8 cellular contexts compared by ENCODE assay signal in genomic region chr5:123421773-123422172, GRCh38. TPM values are rescaled to one million over a fixed set of nuclear protein-coding genes. Genes with fewer than 3 reads are reported as not detected.
DNase-seq lines count a peak whose midpoint lies in the region; ATAC-seq and TF ChIP-seq lines count a peak whose summit lies in the region.

No MANE protein-coding gene starts in this region.

- H3K27ac Mint-ChIP-seq in naive thymus-derived CD4-positive, alpha-beta T cell: no peak overlapping the region
- no peak overlapping the region for H3K27ac Mint-ChIP-seq in activated naive CD8-positive, alpha-beta T cell treated with anti-CD3 and anti-CD28 coated beads, Interleukin-2, amount 50 U/mL, for 24 hours

- H3K9me3 ChIP-seq in IMR-90 (ENCODE audit: control insufficient read depth, insufficient read depth, low read length) (no peaks in the 10 kb centered on the region), ectodermal cell (ENCODE audit: control insufficient read depth, low read length) (no peaks in the 10 kb centered on the region)
- no peaks in the 10 kb centered on the region for H3K9me3 ChIP-seq in naive thymus-derived CD4-positive, alpha-beta T cell (ENCODE audit: control insufficient read depth in 2 of 3, low read length in 3 of 3)

- peak overlapping the region; percentile 63; the same call in 1 of the 2 replicates for H3K9ac ChIP-seq in IMR-90 (ENCODE audit: low read depth, low read length)

- H3K56ac ChIP-seq in IMR-90 (ENCODE audit: extremely low read depth, insufficient read depth, low read length): no peak overlapping the region

- no peak overlapping the region for H3K4me3 Mint-ChIP-seq in naive thymus-derived CD4-positive, alpha-beta T cell
- H3K4me3 Mint-ChIP-seq in activated naive CD8-positive, alpha-beta T cell treated with anti-CD3 and anti-CD28 coated beads, Interleukin-2, amount 50 U/mL, for 24 hours: no peak overlapping the region

- no peak for TF ChIP-seq POLR2A in IMR-90 (IDR thresholded peaks at IDR 0.05; ENCODE audit: low read depth, low read length)

- H3K4me1 Mint-ChIP-seq in naive thymus-derived CD4-positive, alpha-beta T cell: peaks cover 11 to 35% (median 33%) of the 10 kb centered on the region in 7 donors
- H3K4me1 Mint-ChIP-seq in activated naive CD8-positive, alpha-beta T cell treated with anti-CD3 and anti-CD28 coated beads, Interleukin-2, amount 50 U/mL, for 24 hours: peaks cover 35% of the 10 kb centered on the region

- peak overlapping the region; percentile 3 for H2AFZ ChIP-seq in ACC112 (ENCODE audit: low read length, unreplicated experiment)
- no peak overlapping the region for H2AFZ ChIP-seq in IMR-90 (replicated peaks; ENCODE audit: low read length, poor library complexity)

- no peak overlapping the region for H4K91ac ChIP-seq in IMR-90 (ENCODE audit: insufficient read depth, low read depth, low read length)

- no peak overlapping the region; the same call in 1 of the 2 replicates for H3K23ac ChIP-seq in IMR-90 (ENCODE audit: low read depth, low read length)

- no peaks in the 10 kb centered on the region for H3K27me3 ChIP-seq in ACC112 (ENCODE audit: insufficient read depth, low read length)
- H3K27me3 ChIP-seq in IMR-90 (ENCODE audit: control insufficient read depth, insufficient read depth, low read length): no peaks in the 10 kb centered on the region
- H3K27me3 ChIP-seq in ectodermal cell (ENCODE audit: control insufficient read depth, insufficient read depth, low read length, poor library complexity, severe bottlenecking): no peaks in the 10 kb centered on the region
- H3K27me3 ChIP-seq in naive thymus-derived CD4-positive, alpha-beta T cell (ENCODE audit: control insufficient read depth in 2 of 2, insufficient read depth in 2 of 2, low read length in 2 of 2): no peaks in the 10 kb centered on the region

- peaks cover 36% of the 10 kb centered on the region for H3K79me2 ChIP-seq in ACC112 (ENCODE audit: control insufficient read depth, insufficient read depth, low read length, unreplicated experiment)

- in situ Hi-C loops in IMR-90 (cut with MboI; ENCODE audit: low sequenced_read_pairs): no loop called here

- no peak for TF ChIP-seq CTCF in IMR-90 (conservative IDR thresholded peaks at IDR 0.05; ENCODE audit: low read depth, low read length)

- H3K4ac ChIP-seq in IMR-90 (ENCODE audit: low read depth, low read length): no peak overlapping the region

- BruUV-seq in IMR-90 (replicated peaks; lab: Mats Ljungman, UMichigan): no TSS peak

- peak overlapping the region; percentile 79 for H3K4me3 ChIP-seq in ACC112 (ENCODE audit: low read depth, low read length)
- H3K4me3 ChIP-seq in IMR-90 (ENCODE audit: insufficient read depth, low read depth, low read length): peak overlapping the region; percentile 87; the same call in 1 of the 2 replicates
- H3K4me3 ChIP-seq in ectodermal cell (ENCODE audit: insufficient read depth, low read depth, low read length): peak overlapping the region; percentile 80
- peak overlapping the region; percentile 73 for H3K4me3 ChIP-seq in naive thymus-derived CD4-positive, alpha-beta T cell (ENCODE audit: low read length)

- H3K18ac ChIP-seq in IMR-90 (ENCODE audit: low read depth, low read length): no peak overlapping the region

- H2BK15ac ChIP-seq in IMR-90 (ENCODE audit: low read depth, low read length): no peak overlapping the region

- H2AK5ac ChIP-seq in IMR-90 (ENCODE audit: low read depth, low read length): no peak overlapping the region

- no CpG with 5 or more reads among the region's 2 CpGs for WGBS in IMR-90 (ENCODE audit: extremely low coverage in 2 of 2, insufficient read length in 1 of 2), 2 experiments
- 34 to 44% methylated on average over 2 of the region's 2 CpGs for WGBS in ectodermal cell, 2 experiments

- H3K27me3 Mint-ChIP-seq in naive thymus-derived CD4-positive, alpha-beta T cell: no peaks in the 10 kb centered on the region
- no peaks in the 10 kb centered on the region for H3K27me3 Mint-ChIP-seq in activated naive CD8-positive, alpha-beta T cell treated with anti-CD3 and anti-CD28 coated beads, Interleukin-2, amount 50 U/mL, for 24 hours

- intact Hi-C loops in IMR-90 (cut with micrococcal nuclease): loop anchor here (1.0 to 2.0 kb wide), 2 partner anchors 190 to 331 kb away; no protein-coding TSS in a partner anchor
- intact Hi-C loops in naive thymus-derived CD4-positive, alpha-beta T cell (cut with micrococcal nuclease): loop anchor here in 1 of 2 donors (1.0 to 10.0 kb wide), 2 partner anchors 577 to 1459 kb away; partner anchors contain the start of gene SNX24

- H3K36me3 ChIP-seq in ACC112 (ENCODE audit: insufficient read depth, low read length) (peaks cover 11% of the 10 kb centered on the region), IMR-90 (ENCODE audit: control insufficient read depth, insufficient read depth, low read length) (peaks cover 4% of the 10 kb centered on the region), ectodermal cell (ENCODE audit: control insufficient read depth, insufficient read depth, low read length) (no peaks in the 10 kb centered on the region)
- peaks cover 0 to 6% (median 0%) of the 10 kb centered on the region in 3 experiments for H3K36me3 ChIP-seq in naive thymus-derived CD4-positive, alpha-beta T cell (ENCODE audit: control insufficient read depth in 2 of 3, insufficient read depth in 3 of 3, low read length in 3 of 3)

- dilution Hi-C loops in IMR-90 (cut with HindIII; ENCODE audit: low sequenced_read_pairs, unreplicated experiment): no loop called here

- no peak overlapping the region for H3K27ac ChIP-seq in ACC112 (ENCODE audit: low read depth, low read length)
- no peak overlapping the region for H3K27ac ChIP-seq in IMR-90 (ENCODE audit: insufficient read depth, low read length)
- no peak overlapping the region for H3K27ac ChIP-seq in ectodermal cell (ENCODE audit: insufficient read depth, low read depth, low read length, poor library complexity, severe bottlenecking)
- H3K27ac ChIP-seq in naive thymus-derived CD4-positive, alpha-beta T cell (ENCODE audit: low read depth, low read length): peak overlapping the region; percentile 97

- H2BK20ac ChIP-seq in IMR-90 (ENCODE audit: low read depth, low read length): no peak overlapping the region

- no peak overlapping the region for H2BK120ac ChIP-seq in IMR-90 (ENCODE audit: low read depth, low read length)

- H4K5ac ChIP-seq in IMR-90 (ENCODE audit: low read depth, low read length): no peak overlapping the region

- peaks cover 0 to 3% (median 0%) of the 10 kb centered on the region in 11 donors for H3K9me3 Mint-ChIP-seq in naive thymus-derived CD4-positive, alpha-beta T cell
- H3K9me3 Mint-ChIP-seq in activated naive CD8-positive, alpha-beta T cell treated with anti-CD3 and anti-CD28 coated beads, Interleukin-2, amount 50 U/mL, for 24 hours: no peaks in the 10 kb centered on the region

- TF ChIP-seq RAD21 in IMR-90 (IDR thresholded peaks at IDR 0.05; ENCODE audit: low read length): no peak

- no peak overlapping the region for H3K14ac ChIP-seq in IMR-90 (replicated peaks; ENCODE audit: low read depth, low read length)

- H3K9me1 ChIP-seq in IMR-90 (ENCODE audit: insufficient read depth, low read length): no peaks in the 10 kb centered on the region

- peaks cover 20 to 38% of the 10 kb centered on the region in 2 experiments for H3K79me1 ChIP-seq in IMR-90 (ENCODE audit: low read depth in 1 of 2, low read length in 2 of 2)

- H3K36me3 Mint-ChIP-seq in naive thymus-derived CD4-positive, alpha-beta T cell: peaks cover 0 to 27% (median 16%) of the 10 kb centered on the region in 5 donors
- H3K36me3 Mint-ChIP-seq in activated naive CD8-positive, alpha-beta T cell treated with anti-CD3 and anti-CD28 coated beads, Interleukin-2, amount 50 U/mL, for 24 hours (ENCODE audit: low read depth): peaks cover 17% of the 10 kb centered on the region

- DNase-seq in IMR-90: no peak
- no peak for DNase-seq in naive thymus-derived CD4-positive, alpha-beta T cell
- no peak for DNase-seq in NCI-H1417 treated with DMSO at 0.1 percent for 48 hours (lab: John Stamatoyannopoulos, UW)
- DNase-seq in NCI-H2196 (lab: John Stamatoyannopoulos, UW; ENCODE audit: unreplicated experiment): no peak
- DNase-seq in activated naive CD8-positive, alpha-beta T cell treated with anti-CD3 and anti-CD28 coated beads, Interleukin-2, amount 50 U/mL, for 24 hours: no peak

- H2BK5ac ChIP-seq in IMR-90 (ENCODE audit: low read depth, low read length, poor library complexity, severe bottlenecking): no peak overlapping the region

- H4K20me1 ChIP-seq in IMR-90 (ENCODE audit: insufficient read depth, low read length): no peaks in the 10 kb centered on the region

- no peak overlapping the region for H4K8ac ChIP-seq in IMR-90 (ENCODE audit: low read depth in 2 of 2, low read length in 2 of 2)

- POLR2A ChIA-PET in IMR-90 (lab: Charles Lee; ENCODE audit: unreplicated experiment): no interaction called here
- POLR2A ChIA-PET in naive thymus-derived CD4-positive, alpha-beta T cell (lab: Charles Lee): interaction anchor here (0.7 to 2.9 kb wide), 8 partner anchors 10 to 1460 kb away, joined by 3 to 88 read pairs (median 4); partner anchors contain the start of genes CSNK1G3 and SRFBP1

- H3K4me2 ChIP-seq in IMR-90 (ENCODE audit: low read depth, low read length): peak overlapping the region; percentile 98

- ATAC-seq in IMR-90 (ENCODE audit: low read depth) (no peak), HG02623 (IDR thresholded peaks at IDR 0.05; ENCODE audit: unreplicated experiment) (no peak)
- ATAC-seq in naive thymus-derived CD4-positive, alpha-beta T cell: no peak
- no peak for ATAC-seq in activated naive CD8-positive, alpha-beta T cell treated with anti-CD3 and anti-CD28 coated beads, Interleukin-2, amount 50 U/mL, for 24 hours

- H3K4me1 ChIP-seq in ACC112 (ENCODE audit: control insufficient read depth, insufficient read depth, low read length, unreplicated experiment) (peaks cover 7% of the 10 kb centered on the region), IMR-90 (ENCODE audit: control insufficient read depth, insufficient read depth, low read length) (no peaks in the 10 kb centered on the region; the same call in 1 of the 2 replicates), ectodermal cell (ENCODE audit: control insufficient read depth, insufficient read depth, low read length) (no peaks in the 10 kb centered on the region)
- H3K4me1 ChIP-seq in naive thymus-derived CD4-positive, alpha-beta T cell (ENCODE audit: control insufficient read depth in 2 of 2, insufficient read depth in 2 of 2, low read length in 2 of 2): peaks cover 26 to 29% of the 10 kb centered on the region in 2 donors

- CTCF ChIA-PET in IMR-90 (lab: Yijun Ruan, JAX): interaction anchor here (0.8 kb wide), 1 partner anchor 525 kb away, joined by 3 read pairs; no protein-coding TSS in a partner anchor
- CTCF ChIA-PET in naive thymus-derived CD4-positive, alpha-beta T cell (lab: Charles Lee): no interaction called here

- no peak overlapping the region for H2AK9ac ChIP-seq in IMR-90 (replicated peaks; ENCODE audit: low read depth, low read length, poor library complexity)

RNA-seq across cellular contexts. Expression of gene CEP120, which starts 1.4 kb away (rescaled TPM):
- total RNA-seq in IMR-90 (2012; rRNA removed): 16.4 and 46.1 TPM in 2 replicates
- polyA plus RNA-seq in IMR-90 (2012; rRNA removed): 6.0 and 6.7 TPM in 2 replicates
- 2.3 and 2.6 TPM in 2 replicates for polyA plus RNA-seq in IMR-90 (2012; cell fraction: cytosol; rRNA removed)
- polyA plus RNA-seq in IMR-90 (2012; cell fraction: nucleus; rRNA removed; ENCODE audit: low replicate concordance): 3.8 and 13.6 TPM in 2 replicates
- polyA plus RNA-seq in ectodermal cell (2013, experiment 1 of 4): 20.3 TPM
- polyA plus RNA-seq in ectodermal cell (2013, experiment 2 of 4): 21.8 TPM
- 15.2 TPM for polyA plus RNA-seq in ectodermal cell (2013, experiment 3 of 4)
- 16.8 TPM for polyA plus RNA-seq in ectodermal cell (2013, experiment 4 of 4)
- total RNA-seq in naive thymus-derived CD4-positive, alpha-beta T cell: 10 to 100 TPM; 35.0 to 74.6 (median 60.0) TPM
- 10 to 100 TPM; 22.5 to 36.7 TPM for polyA plus RNA-seq in naive thymus-derived CD4-positive, alpha-beta T cell
